ENCODE assay signal across 8 cellular contexts in genomic region chr1:44673675-44674112, GRCh38. TPM values are rescaled to one million over a fixed set of nuclear protein-coding genes. Genes with fewer than 3 reads are reported as not detected.
DNase-seq lines count a peak whose midpoint lies in the region; ATAC-seq and TF ChIP-seq lines count a peak whose summit lies in the region.

No MANE protein-coding gene starts in this region.

- H3K27ac Mint-ChIP-seq in activated CD4-positive, alpha-beta T cell treated with anti-CD3 and anti-CD28 coated beads, Interleukin-2, amount 10 ng/mL, durations not matched to agents 24 days and 14 days, result peak overlapping the region; percentile 34
- peak overlapping the region; percentile 74 to 88 for H3K27ac Mint-ChIP-seq in effector memory CD8-positive, alpha-beta T cell
- no peak overlapping the region for H3K27ac Mint-ChIP-seq in nephron progenitor cell

- H3K4me3 Mint-ChIP-seq in activated CD4-positive, alpha-beta T cell treated with anti-CD3 and anti-CD28 coated beads, Interleukin-2, amount 10 ng/mL, durations not matched to agents 24 days and 14 days, result peak overlapping the region; percentile 85
- peak overlapping the region; percentile 83 to 88 for H3K4me3 Mint-ChIP-seq in effector memory CD8-positive, alpha-beta T cell
- peak overlapping the region; percentile 90 for H3K4me3 Mint-ChIP-seq in nephron progenitor cell

- TF ChIP-seq CTCF in nephron progenitor cell (IDR thresholded peaks at IDR 0.05), result no peak

- no peaks in the 10 kb centered on the region for H3K9me3 ChIP-seq in KOPT-K1 (ENCODE audit: insufficient read depth, low read length, poor library complexity, severe bottlenecking)

- peaks cover 3% of the 10 kb centered on the region for H3K36me3 Mint-ChIP-seq in activated CD4-positive, alpha-beta T cell treated with anti-CD3 and anti-CD28 coated beads, Interleukin-2, amount 10 ng/mL, durations not matched to agents 24 days and 14 days (ENCODE audit: low read depth)
- peaks cover 9% of the 10 kb centered on the region for H3K36me3 Mint-ChIP-seq in effector memory CD8-positive, alpha-beta T cell (ENCODE audit: insufficient read depth)
- H3K36me3 Mint-ChIP-seq in nephron progenitor cell (ENCODE audit: low read depth), result peaks cover 9% of the 10 kb centered on the region

- peak overlapping the region; percentile 51 for H3K27ac ChIP-seq in KOPT-K1 (ENCODE audit: low read depth, low read length, poor library complexity, severe bottlenecking)

- no peak for DNase-seq in activated CD4-positive, alpha-beta T cell treated with anti-CD3 and anti-CD28 coated beads, Interleukin-2, amount 10 ng/mL, durations not matched to agents 24 days and 14 days
- DNase-seq in activated CD4-positive, alpha-beta T cell treated with anti-CD3 and anti-CD28 coated beads, Interleukin-2, amount 50 U/mL, for 1 hour, result no peak
- no peak for DNase-seq in effector memory CD8-positive, alpha-beta T cell
- no peak for DNase-seq in nephron progenitor cell
- DNase-seq in left lobe of liver (ENCODE audit: low spot score), result no peak
- DNase-seq in NK-92 (lab: John Stamatoyannopoulos, UW; ENCODE audit: unreplicated experiment), result no peak

- ATAC-seq in effector memory CD8-positive, alpha-beta T cell (replicated peaks), result no peak
- ATAC-seq in HG02870 (IDR thresholded peaks at IDR 0.05; ENCODE audit: unreplicated experiment) (no peak), left lobe of liver (no peak)

- no peaks in the 10 kb centered on the region for H3K27me3 Mint-ChIP-seq in activated CD4-positive, alpha-beta T cell treated with anti-CD3 and anti-CD28 coated beads, Interleukin-2, amount 10 ng/mL, durations not matched to agents 24 days and 14 days
- H3K27me3 Mint-ChIP-seq in effector memory CD8-positive, alpha-beta T cell, result no peaks in the 10 kb centered on the region
- H3K27me3 Mint-ChIP-seq in nephron progenitor cell (ENCODE audit: low read depth, poor library complexity), result peaks cover 14% of the 10 kb centered on the region

- intact Hi-C loops in activated CD4-positive, alpha-beta T cell treated with anti-CD3 and anti-CD28 coated beads, Interleukin-2, amount 10 ng/mL, durations not matched to agents 24 days and 14 days (cut with micrococcal nuclease), result loop anchor here (1.0 kb wide), 3 partner anchors 42 to 318 kb away; partner anchors contain the start of genes ERI3 and KIF2C

- peaks cover 28% of the 10 kb centered on the region for H3K4me1 Mint-ChIP-seq in activated CD4-positive, alpha-beta T cell treated with anti-CD3 and anti-CD28 coated beads, Interleukin-2, amount 10 ng/mL, durations not matched to agents 24 days and 14 days
- peaks cover 14 to 17% of the 10 kb centered on the region in 2 donors for H3K4me1 Mint-ChIP-seq in effector memory CD8-positive, alpha-beta T cell (ENCODE audit: low read depth in 2 of 2)
- peaks cover 41% of the 10 kb centered on the region for H3K4me1 Mint-ChIP-seq in nephron progenitor cell

- no peaks in the 10 kb centered on the region for H3K9me3 Mint-ChIP-seq in activated CD4-positive, alpha-beta T cell treated with anti-CD3 and anti-CD28 coated beads, Interleukin-2, amount 10 ng/mL, durations not matched to agents 24 days and 14 days
- H3K9me3 Mint-ChIP-seq in effector memory CD8-positive, alpha-beta T cell, result no peaks in the 10 kb centered on the region
- H3K9me3 Mint-ChIP-seq in nephron progenitor cell, result no peaks in the 10 kb centered on the region

- H3K36me3 ChIP-seq in KOPT-K1 (ENCODE audit: insufficient read depth, low read length), result no peaks in the 10 kb centered on the region

RNA-seq across cellular contexts. Expression of gene TMEM53, which starts 0.6 kb away (rescaled TPM):
- 4.5 and 5.1 TPM in 2 replicates for total RNA-seq in activated CD4-positive, alpha-beta T cell treated with anti-CD3 and anti-CD28 coated beads, Interleukin-2, amount 10 ng/mL, durations not matched to agents 24 days and 14 days
- total RNA-seq in left lobe of liver, result 27.5 TPM

RNA-seq across cellular contexts. Expression of gene ARMH1, which starts 0.8 kb away (rescaled TPM):
- total RNA-seq in activated CD4-positive, alpha-beta T cell treated with anti-CD3 and anti-CD28 coated beads, Interleukin-2, amount 10 ng/mL, durations not matched to agents 24 days and 14 days, result 133 and 137 TPM in 2 replicates
- total RNA-seq in left lobe of liver, result 14.7 TPM

RNA-seq across cellular contexts. Expression of gene RNU5D-1, which starts 57.3 kb away (rescaled TPM):
- not detected in 2 replicates for total RNA-seq in activated CD4-positive, alpha-beta T cell treated with anti-CD3 and anti-CD28 coated beads, Interleukin-2, amount 10 ng/mL, durations not matched to agents 24 days and 14 days
- not detected for total RNA-seq in left lobe of liver
